In genomic region chr1:223771814-223772770, GRCh38 we compare ENCODE assay signal across 7 cellular contexts. TPM values are rescaled to one million over a fixed set of nuclear protein-coding genes. Genes with fewer than 3 reads are reported as not detected.
DNase-seq lines count a peak whose midpoint lies in the region; ATAC-seq, FAIRE-seq and TF ChIP-seq lines count a peak whose summit lies in the region.

No MANE protein-coding gene starts in this region.

- H3K9ac ChIP-seq in duodenal mucosa (ENCODE audit: low read depth in 1 of 2, low read length in 2 of 2), result peak overlapping the region in 1 of 2 donors; percentile 39

- H3K36me3 ChIP-seq in Panc1 (ENCODE audit: control insufficient read depth, insufficient read depth, low read length) (peaks cover 14% of the 10 kb centered on the region; the same call in 1 of the 2 replicates), duodenal mucosa (ENCODE audit: control insufficient read depth in 1 of 2, insufficient read depth in 2 of 2, low read length in 2 of 2) (peaks cover 47 to 56% of the 10 kb centered on the region in 2 donors), mesodermal cell (ENCODE audit: control insufficient read depth, insufficient read depth, low read length) (peaks cover 68% of the 10 kb centered on the region)

- peaks cover 51% of the 10 kb centered on the region for H3K4me1 ChIP-seq in Panc1 (ENCODE audit: control insufficient read depth, insufficient read depth, low read length)
- H3K4me1 ChIP-seq in duodenal mucosa (ENCODE audit: control insufficient read depth in 1 of 2, insufficient read depth in 2 of 2, low read length in 2 of 2), result peaks cover 23 to 28% of the 10 kb centered on the region in 2 donors
- H3K4me1 ChIP-seq in mesodermal cell (ENCODE audit: control insufficient read depth, insufficient read depth, low read length, poor library complexity, severe bottlenecking), result peaks cover 67% of the 10 kb centered on the region

- FAIRE-seq in H54 (lab: Jason Lieb, UNC), result peak; percentile 23
- no peak for FAIRE-seq in urothelium cell line (lab: Jason Lieb, UNC)

- in situ Hi-C loops in Panc1 (cut with HindIII; ENCODE audit: low pct_unique_long_range_greater_than_20kb, low sequenced_read_pairs), result no loop called here

- TF ChIP-seq POLR2A in H54 (IDR thresholded peaks at IDR 0.05; ENCODE audit: low read depth, low read length), result no peak

- intact Hi-C loops in Panc1 (cut with micrococcal nuclease; ENCODE audit: unreplicated experiment), result no loop called here

- peak; percentile 49 for DNase-seq in H54 (ENCODE audit: insufficient read length, low spot score)
- peak; percentile 87 for DNase-seq in Panc1 (ENCODE audit: low read depth, low spot score)
- DNase-seq in urothelium cell line (ENCODE audit: low spot score), result peak; percentile 74
- no peak for DNase-seq in effector CD4-positive, alpha-beta T cell
- DNase-seq in NCI-H2107 treated with DMSO at 0.1 percent for 48 hours (lab: John Stamatoyannopoulos, UW; ENCODE audit: unreplicated experiment), result no peak

- TF ChIP-seq CTCF in Panc1 (IDR thresholded peaks at IDR 0.05), result no peak

- POLR2A ChIA-PET in Panc1 (lab: Charles Lee), result interaction anchor here (0.9 kb wide), 1 partner anchor 65 kb away, joined by 4 read pairs; no protein-coding TSS in a partner anchor

- WGBS in mesodermal cell (ENCODE audit: insufficient coverage in 2 of 2), 2 experiments, result 46 to 50% methylated on average over 11 to 13 of the region's 16 CpGs

- no TSS peak for BruUV-seq in Panc1 (replicated peaks; lab: Mats Ljungman, UMichigan)

- no peak overlapping the region for H3K4me3 ChIP-seq in Panc1 (ENCODE audit: low read depth in 2 of 2, low read length in 2 of 2)
- H3K4me3 ChIP-seq in duodenal mucosa (ENCODE audit: low read depth in 1 of 2, low read length in 2 of 2), result no peak overlapping the region
- no peak overlapping the region for H3K4me3 ChIP-seq in mesodermal cell (ENCODE audit: extremely low read depth, insufficient read depth, low read length, poor library complexity, severe bottlenecking)

- peak; percentile 68 for ATAC-seq in Panc1

- no peaks in the 10 kb centered on the region for H3K9me3 ChIP-seq in Panc1 (ENCODE audit: control insufficient read depth, insufficient read depth, low read depth, low read length)
- no peaks in the 10 kb centered on the region for H3K9me3 ChIP-seq in duodenal mucosa (ENCODE audit: control insufficient read depth in 1 of 2, low read length in 2 of 2)
- H3K9me3 ChIP-seq in mesodermal cell (ENCODE audit: control insufficient read depth, low read length), result no peaks in the 10 kb centered on the region

- no peaks in the 10 kb centered on the region for H3K27me3 ChIP-seq in Panc1 (ENCODE audit: control insufficient read depth, insufficient read depth, low read length)
- no peaks in the 10 kb centered on the region for H3K27me3 ChIP-seq in duodenal mucosa (ENCODE audit: control insufficient read depth in 1 of 2, insufficient read depth in 2 of 2, low read length in 2 of 2)

- H3K27ac ChIP-seq in Panc1 (ENCODE audit: low read length), result peak overlapping the region; percentile 88
- peak overlapping the region; percentile 51 for H3K27ac ChIP-seq in duodenal mucosa (ENCODE audit: low read depth, low read length)
- peak overlapping the region; percentile 99 for H3K27ac ChIP-seq in mesodermal cell (ENCODE audit: low read depth, low read length, severe bottlenecking)

- CTCF ChIA-PET in Panc1 (lab: Charles Lee), result no interaction called here

RNA-seq across cellular contexts. Expression of gene CAPN2, which starts 59.8 kb away (rescaled TPM):
- 171 TPM for total RNA-seq in Panc1 (2021; ENCODE audit: unreplicated experiment)
- 189 TPM for polyA plus RNA-seq in Panc1 (2012; ENCODE audit: insufficient read length)
- 244 TPM for polyA plus RNA-seq in mesodermal cell (2013, experiment 1 of 2)
- polyA plus RNA-seq in mesodermal cell (2013, experiment 2 of 2), result 240 TPM

Comparison
In these comparisons a context has a peak if more than half of its experiments do, and no peak if none do; other contexts are left out.
1. DNase-seq: peak in H54 (single experiment), Panc1 (single experiment) and urothelium cell line (single experiment); none in effector CD4-positive, alpha-beta T cell (single experiment) and NCI-H2107 treated with DMSO at 0.1 percent for 48 hours (single experiment).
2. Peak in every context shown above with its lines, with median percentiles within 50 percentile points of each other: H3K27ac ChIP-seq.